15 cellular contexts compared by ENCODE assay signal in genomic region chr9:81600631-81601030, GRCh38.
"Had no signal": no experiment of that assay in that cellular context is flagged by ENCODE, and none has a peak within 500 bp of the region (broad histone marks: within the 10 kb centered on the region; RNA-seq: fewer than 3 reads in every experiment).

No MANE protein-coding gene starts in this region.

- H3K27me3 Mint-ChIP-seq: dendritic cell treated with granulocyte-macrophage colony-stimulating factor and Interleukin-4, amounts not matched to agents 40 ng/mL and 50 ng/mL, for 4 days; effector memory CD8-positive, alpha-beta T cell; naive B cell had no signal

- H3K4me3 ChIP-seq: esophagus squamous epithelium, left lung, lower lobe of right lung, skin epidermis had no signal

- H3K27ac Mint-ChIP-seq: dendritic cell treated with granulocyte-macrophage colony-stimulating factor and Interleukin-4, amounts not matched to agents 40 ng/mL and 50 ng/mL, for 4 days; effector memory CD8-positive, alpha-beta T cell; nephron progenitor cell; type B pancreatic cell had no signal

- DNase-seq: cerebellar nuclear complex; effector memory CD8-positive, alpha-beta T cell; esophagus squamous epithelium; left lung; lower lobe of right lung; mesenchymal stem cell; midbrain; naive B cell; nephron progenitor cell; stimulated activated naive CD4-positive, alpha-beta T cell treated with Interleukin-2 at 50 U/mL for 16 hours had no signal

- H3K27me3 ChIP-seq: esophagus squamous epithelium, left lung, neutrophil had no signal

- H3K27ac ChIP-seq: lower lobe of right lung, neutrophil, skin epidermis had no signal

- ATAC-seq: effector memory CD8-positive, alpha-beta T cell; left lung; lower lobe of right lung; sciatic nerve had no signal

- H3K9me3 Mint-ChIP-seq: dendritic cell treated with granulocyte-macrophage colony-stimulating factor and Interleukin-4, amounts not matched to agents 40 ng/mL and 50 ng/mL, for 4 days; naive B cell; nephron progenitor cell; type B pancreatic cell had no signal

- H3K9me3 ChIP-seq: esophagus squamous epithelium, left lung, lower lobe of right lung, neutrophil had no signal

- H3K4me3 Mint-ChIP-seq: dendritic cell treated with granulocyte-macrophage colony-stimulating factor and Interleukin-4, amounts not matched to agents 40 ng/mL and 50 ng/mL, for 4 days; effector memory CD8-positive, alpha-beta T cell; naive B cell; nephron progenitor cell; type B pancreatic cell had no signal
